8 cellular contexts compared by ENCODE assay signal in the genomic region with DNA sequence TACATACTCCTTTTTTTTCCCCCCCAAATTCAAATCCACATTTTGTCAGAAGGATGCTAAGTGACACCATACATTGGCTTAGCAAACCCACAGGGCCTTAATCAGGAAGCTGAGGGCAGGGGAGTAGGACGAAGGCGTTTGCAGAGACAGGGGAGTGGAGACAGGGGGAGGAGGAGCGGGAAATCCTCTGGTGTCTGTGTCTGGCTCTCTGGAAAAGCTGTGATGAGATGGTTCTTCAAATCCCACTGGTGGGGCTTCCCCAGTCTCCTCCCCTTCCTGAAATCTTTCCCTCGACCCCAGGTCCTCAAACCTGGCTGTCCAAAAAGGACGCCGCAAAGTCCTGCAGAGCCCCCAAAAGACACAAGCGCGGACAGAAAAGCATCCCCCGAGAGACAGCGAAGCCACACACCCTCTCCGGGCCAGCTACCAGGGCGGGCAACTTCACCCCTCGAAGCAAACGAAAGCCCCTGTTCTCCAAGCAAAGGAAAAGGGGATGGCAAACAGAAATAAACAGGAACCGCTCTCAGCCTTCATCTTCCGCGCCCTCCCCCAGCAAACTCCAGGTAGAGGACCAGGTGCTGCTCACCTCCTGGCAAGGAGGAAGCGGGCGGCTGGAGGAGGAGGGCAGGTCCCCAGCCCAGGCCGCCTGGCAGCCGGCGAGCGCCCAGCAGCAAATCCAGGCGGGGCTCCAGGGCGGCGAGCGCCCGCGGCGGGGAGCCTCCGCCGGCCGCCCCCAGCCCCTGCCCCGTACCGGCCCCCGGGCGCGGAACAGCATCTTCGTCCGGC. TPM values are rescaled to one million over a fixed set of nuclear protein-coding genes. Genes with fewer than 3 reads are reported as not detected.
DNase-seq lines count a peak whose midpoint lies in the region; ATAC-seq and TF ChIP-seq lines count a peak whose summit lies in the region.

No MANE protein-coding gene starts in this region.

- H3K27ac ChIP-seq in ovary: peak overlapping the region in 1 of 2 donors; percentile 45

- peaks cover 14% of the 10 kb centered on the region for H3K4me1 Mint-ChIP-seq in activated CD8-positive, alpha-beta memory T cell treated with anti-CD3 and anti-CD28 coated beads, Interleukin-2, amount 10 ng/mL, durations not matched to agents 7 days and 5 days
- peaks cover 8% of the 10 kb centered on the region for H3K4me1 Mint-ChIP-seq in activated T-helper 1 cell treated with anti-CD3 and anti-CD28 coated beads, Interleukin-12 subunit alpha, Interleukin-12 subunit beta, Interleukin-2, Interleukin-4 antibody, amounts not matched to agents 30 ng/mL and 10 ng/mL and 1 ng/mL, durations not matched to agents 14 hours and 24 hours and 36 hours (ENCODE audit: low read depth)

- intact Hi-C loops in activated T-helper 1 cell treated with anti-CD3 and anti-CD28 coated beads, Interleukin-12 subunit alpha, Interleukin-12 subunit beta, Interleukin-2, Interleukin-4 antibody, amounts not matched to agents 30 ng/mL and 10 ng/mL and 1 ng/mL, durations not matched to agents 14 hours and 24 hours and 36 hours (cut with micrococcal nuclease): loop anchor here (2.0 to 10.0 kb wide), 5 partner anchors 20 to 816 kb away; a partner anchor contains a TSS
- intact Hi-C loops in head of caudate nucleus (cut with DNase I): loop anchor here (2.0 kb wide), 2 partner anchors 94 to 120 kb away; a partner anchor contains a TSS
- intact Hi-C loops in ovary (cut with DNase I): loop anchor here in 1 of 4 donors (10.0 kb wide), 1 partner anchor 176 kb away; no protein-coding TSS in a partner anchor

- H3K27me3 ChIP-seq in ovary: no peaks in the 10 kb centered on the region

- CTCF ChIA-PET in activated CD8-positive, alpha-beta memory T cell treated with anti-CD3 and anti-CD28 coated beads, Interleukin-2, amount 10 ng/mL, durations not matched to agents 7 days and 5 days (lab: Charles Lee): interaction anchor here (1.0 to 2.4 kb wide), 2 partner anchors 90 to 136 kb away, joined by 4 to 7 read pairs; no protein-coding TSS in a partner anchor

- no peak for TF ChIP-seq POLR2A in ovary (IDR thresholded peaks at IDR 0.05)

- DNase-seq in activated CD8-positive, alpha-beta memory T cell treated with anti-CD3 and anti-CD28 coated beads, Interleukin-2, amount 10 ng/mL, durations not matched to agents 7 days and 5 days: peak; percentile 41
- no peak for DNase-seq in activated CD8-positive, alpha-beta memory T cell treated with anti-CD3 and anti-CD28 coated beads for 24 hours
- DNase-seq in NCI-H1694 treated with DMSO at 0.1 percent for 48 hours (lab: John Stamatoyannopoulos, UW): peak; percentile 34
- DNase-seq in activated T-helper 1 cell treated with anti-CD3 and anti-CD28 coated beads, Interleukin-12 subunit alpha, Interleukin-12 subunit beta, Interleukin-2, Interleukin-4 antibody, amounts not matched to agents 30 ng/mL and 10 ng/mL and 1 ng/mL, durations not matched to agents 14 hours and 24 hours and 36 hours (ENCODE audit: low spot score): no peak
- peak in 39 of 42 donors; percentile 6 to 71 (median 31) for DNase-seq in head of caudate nucleus
- peak in 2 of 5 donors; percentile 17 to 28 for DNase-seq in ovary
- DNase-seq in RKO (ENCODE audit: low spot score): no peak

- H3K27me3 Mint-ChIP-seq in activated CD8-positive, alpha-beta memory T cell treated with anti-CD3 and anti-CD28 coated beads, Interleukin-2, amount 10 ng/mL, durations not matched to agents 7 days and 5 days: peaks cover 16% of the 10 kb centered on the region
- peaks cover 17% of the 10 kb centered on the region for H3K27me3 Mint-ChIP-seq in activated T-helper 1 cell treated with anti-CD3 and anti-CD28 coated beads, Interleukin-12 subunit alpha, Interleukin-12 subunit beta, Interleukin-2, Interleukin-4 antibody, amounts not matched to agents 30 ng/mL and 10 ng/mL and 1 ng/mL, durations not matched to agents 14 hours and 24 hours and 36 hours (ENCODE audit: insufficient read depth)

- H3K36me3 Mint-ChIP-seq in activated CD8-positive, alpha-beta memory T cell treated with anti-CD3 and anti-CD28 coated beads, Interleukin-2, amount 10 ng/mL, durations not matched to agents 7 days and 5 days: no peaks in the 10 kb centered on the region
- H3K36me3 Mint-ChIP-seq in activated T-helper 1 cell treated with anti-CD3 and anti-CD28 coated beads, Interleukin-12 subunit alpha, Interleukin-12 subunit beta, Interleukin-2, Interleukin-4 antibody, amounts not matched to agents 30 ng/mL and 10 ng/mL and 1 ng/mL, durations not matched to agents 14 hours and 24 hours and 36 hours (ENCODE audit: low read depth): no peaks in the 10 kb centered on the region

- peak; percentile 44 for ATAC-seq in activated CD8-positive, alpha-beta memory T cell treated with anti-CD3 and anti-CD28 coated beads, Interleukin-2, amount 10 ng/mL, durations not matched to agents 7 days and 5 days
- peak; percentile 45 for ATAC-seq in HG02610 (IDR thresholded peaks at IDR 0.05; ENCODE audit: unreplicated experiment)

- H3K4me1 ChIP-seq in ovary (ENCODE audit: insufficient read depth): peaks cover 4% of the 10 kb centered on the region

- WGBS in ovary, 3 donors: 1 to 2% (median 1%) methylated on average over 40 of the region's 40 CpGs

- H3K4me3 ChIP-seq in ovary: peak overlapping the region; percentile 49

- no peak overlapping the region for H3K27ac Mint-ChIP-seq in activated CD8-positive, alpha-beta memory T cell treated with anti-CD3 and anti-CD28 coated beads, Interleukin-2, amount 10 ng/mL, durations not matched to agents 7 days and 5 days
- peak overlapping the region; percentile 20 for H3K27ac Mint-ChIP-seq in activated T-helper 1 cell treated with anti-CD3 and anti-CD28 coated beads, Interleukin-12 subunit alpha, Interleukin-12 subunit beta, Interleukin-2, Interleukin-4 antibody, amounts not matched to agents 30 ng/mL and 10 ng/mL and 1 ng/mL, durations not matched to agents 14 hours and 24 hours and 36 hours

- TF ChIP-seq CTCF in ovary (IDR thresholded peaks at IDR 0.05): no peak

- no peaks in the 10 kb centered on the region for H3K9me3 ChIP-seq in ovary

- TF ChIP-seq EP300 in ovary (IDR thresholded peaks at IDR 0.05): no peak

- no peaks in the 10 kb centered on the region for H3K9me3 Mint-ChIP-seq in activated CD8-positive, alpha-beta memory T cell treated with anti-CD3 and anti-CD28 coated beads, Interleukin-2, amount 10 ng/mL, durations not matched to agents 7 days and 5 days (ENCODE audit: low read depth)
- no peaks in the 10 kb centered on the region for H3K9me3 Mint-ChIP-seq in activated T-helper 1 cell treated with anti-CD3 and anti-CD28 coated beads, Interleukin-12 subunit alpha, Interleukin-12 subunit beta, Interleukin-2, Interleukin-4 antibody, amounts not matched to agents 30 ng/mL and 10 ng/mL and 1 ng/mL, durations not matched to agents 14 hours and 24 hours and 36 hours

- H3K36me3 ChIP-seq in ovary: no peaks in the 10 kb centered on the region

- H3K4me3 Mint-ChIP-seq in activated CD8-positive, alpha-beta memory T cell treated with anti-CD3 and anti-CD28 coated beads, Interleukin-2, amount 10 ng/mL, durations not matched to agents 7 days and 5 days: peak overlapping the region; percentile 67
- peak overlapping the region; percentile 43 for H3K4me3 Mint-ChIP-seq in activated T-helper 1 cell treated with anti-CD3 and anti-CD28 coated beads, Interleukin-12 subunit alpha, Interleukin-12 subunit beta, Interleukin-2, Interleukin-4 antibody, amounts not matched to agents 30 ng/mL and 10 ng/mL and 1 ng/mL, durations not matched to agents 14 hours and 24 hours and 36 hours

RNA-seq across cellular contexts. Expression of a gene that starts 0.5 kb away (rescaled TPM):
- total RNA-seq in activated CD8-positive, alpha-beta memory T cell treated with anti-CD3 and anti-CD28 coated beads, Interleukin-2, amount 10 ng/mL, durations not matched to agents 7 days and 5 days: 1 to 10 TPM; 2.3 to 3.3 TPM
- total RNA-seq in activated T-helper 1 cell treated with anti-CD3 and anti-CD28 coated beads, Interleukin-12 subunit alpha, Interleukin-12 subunit beta, Interleukin-2, Interleukin-4 antibody, amounts not matched to agents 30 ng/mL and 10 ng/mL and 1 ng/mL, durations not matched to agents 14 hours and 24 hours and 36 hours: 1.3 and 2.3 TPM in 2 replicates
- 1 to 10 TPM; 4.0 to 8.8 (median 6.1) TPM for total RNA-seq in ovary
- 10 to 100 TPM in 1 of 2 donors, 1 to 10 TPM in 1; 2.0 to 11.3 TPM for polyA plus RNA-seq in ovary

Comparison
In these comparisons a context has a peak if more than half of its experiments do, and no peak if none do; other contexts are left out.
1. DNase-seq: peak in activated CD8-positive, alpha-beta memory T cell treated with anti-CD3 and anti-CD28 coated beads, Interleukin-2, amount 10 ng/mL, durations not matched to agents 7 days and 5 days (single experiment), NCI-H1694 treated with DMSO at 0.1 percent for 48 hours (single experiment) and head of caudate nucleus (39 of 42); none in activated CD8-positive, alpha-beta memory T cell treated with anti-CD3 and anti-CD28 coated beads for 24 hours (single experiment), activated T-helper 1 cell treated with anti-CD3 and anti-CD28 coated beads, Interleukin-12 subunit alpha, Interleukin-12 subunit beta, Interleukin-2, Interleukin-4 antibody, amounts not matched to agents 30 ng/mL and 10 ng/mL and 1 ng/mL, durations not matched to agents 14 hours and 24 hours and 36 hours (single experiment) and RKO (single experiment).